In the genomic region with DNA sequence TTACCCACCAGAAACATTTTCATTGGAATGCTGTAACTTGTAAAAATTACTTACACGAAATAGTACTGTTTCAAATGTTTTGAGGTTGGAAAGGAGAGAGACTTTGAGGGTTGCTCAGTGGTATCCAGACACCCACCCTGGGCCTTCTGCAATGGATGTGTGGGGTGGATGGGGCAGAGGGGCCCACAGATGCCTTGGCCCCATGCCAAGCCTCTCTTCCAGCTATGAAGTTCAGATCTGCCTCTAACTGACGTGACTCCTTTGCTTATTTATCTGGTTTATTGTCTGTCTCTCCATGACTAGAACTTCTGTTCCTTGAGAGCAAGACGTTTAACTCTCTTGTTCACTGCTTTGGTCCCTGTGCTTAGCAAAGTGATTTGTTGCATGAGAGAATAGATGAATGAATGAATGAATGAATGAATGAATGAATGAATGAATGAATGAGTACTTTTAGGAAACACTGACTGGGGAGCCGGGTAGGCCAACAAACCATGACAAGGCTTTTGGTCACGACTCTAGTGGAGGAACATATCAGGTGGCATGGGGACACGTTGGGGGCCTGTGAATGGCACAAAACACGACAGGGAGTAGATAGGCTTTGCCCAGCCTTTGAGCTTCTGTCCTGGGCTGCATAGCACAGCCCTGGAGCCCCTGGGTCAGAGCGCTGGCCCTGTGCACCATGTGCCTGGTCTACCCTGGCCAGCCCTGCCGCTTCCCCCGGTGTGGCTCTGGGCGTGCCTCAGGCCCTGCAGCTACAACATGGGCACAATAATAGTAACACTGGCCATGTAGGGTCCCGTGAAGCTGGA, we compare ENCODE assay signal across 18 cellular contexts. TPM values are rescaled to one million over a fixed set of nuclear protein-coding genes. Genes with fewer than 3 reads are reported as not detected.
"Had no signal": no experiment of that assay in that cellular context is flagged by ENCODE, and none has a peak within 500 bp of the region (broad histone marks: within the 10 kb centered on the region; RNA-seq: fewer than 3 reads in every experiment).

No MANE protein-coding gene starts in this region.

- H3K36me3 ChIP-seq: gastrocnemius medialis, heart right ventricle, neutrophil, thyroid gland, uterus had no signal

- H3K9me3 ChIP-seq: gastrocnemius medialis, heart right ventricle, neutrophil, thyroid gland, uterus had no signal

- DNase-seq: cortex of kidney; effector CD8-positive, alpha-beta T cell; gastrocnemius medialis; heart right ventricle; hypothalamus; kidney glomerular epithelial cell; mammary epithelial cell; naive thymus-derived CD4-positive, alpha-beta T cell; nephron progenitor cell; small intestine; stimulated activated CD4-positive, alpha-beta T cell treated with anti-CD3 and anti-CD28 coated beads, Interleukin-2, amount 100 ng/mL, for 48 hours; stimulated activated naive CD4-positive, alpha-beta T cell treated with Interleukin-2 at 50 U/mL for 16 hours; thyroid gland; uterus had no signal

- H3K36me3 Mint-ChIP-seq: naive thymus-derived CD4-positive, alpha-beta T cell had no signal

- H3K9me3 Mint-ChIP-seq: naive thymus-derived CD4-positive, alpha-beta T cell; nephron progenitor cell; type B pancreatic cell had no signal

- H3K4me3 Mint-ChIP-seq: naive thymus-derived CD4-positive, alpha-beta T cell; nephron progenitor cell; type B pancreatic cell had no signal

- H3K27ac ChIP-seq: dorsolateral prefrontal cortex, gastrocnemius medialis, heart right ventricle, neutrophil, thyroid gland, uterus had no signal

- ATAC-seq: gastrocnemius medialis; heart right ventricle; naive thymus-derived CD4-positive, alpha-beta T cell had no signal

- H3K27me3 ChIP-seq: dorsolateral prefrontal cortex, heart right ventricle, neutrophil, thyroid gland, uterus had no signal

- H3K4me3 ChIP-seq: dorsolateral prefrontal cortex, gastrocnemius medialis, heart right ventricle, thyroid gland, uterus had no signal

- H3K27me3 Mint-ChIP-seq: naive thymus-derived CD4-positive, alpha-beta T cell; type B pancreatic cell had no signal

- H3K4me1 ChIP-seq: gastrocnemius medialis, thyroid gland, uterus had no signal

- FAIRE-seq: islet of Langerhans, small intestine had no signal

RNA-seq across cellular contexts. Expression of gene AK8, which starts 31.8 kb away (rescaled TPM):
- total RNA-seq: gastrocnemius medialis had no signal
